7 cellular contexts compared by ENCODE assay signal in genomic region chr4:165232623-165233433, GRCh38. TPM values are rescaled to one million over a fixed set of nuclear protein-coding genes. Genes with fewer than 3 reads are reported as not detected.
DNase-seq lines count a peak whose midpoint lies in the region; ATAC-seq and FAIRE-seq lines count a peak whose summit lies in the region.
"Not testable (repeated sequence)": the region's sequence is repeated elsewhere in the genome, so short reads cannot be mapped to it uniquely, and the experiment has no call there.

No MANE protein-coding gene starts in this region.

- H3K9me3 Mint-ChIP-seq in activated CD4-positive, alpha-beta T cell treated with anti-CD3 and anti-CD28 coated beads, Interleukin-2, amount 10 ng/mL, durations not matched to agents 7 days and 5 days; activated naive CD8-positive, alpha-beta T cell treated with anti-CD3 and anti-CD28 coated beads, Interleukin-2, amount 50 U/mL, for 24 hours: not testable (repeated sequence)

- H3K27ac Mint-ChIP-seq in activated CD4-positive, alpha-beta T cell treated with anti-CD3 and anti-CD28 coated beads, Interleukin-2, amount 10 ng/mL, durations not matched to agents 7 days and 5 days, result peak overlapping the region; percentile 79
- H3K27ac Mint-ChIP-seq in activated naive CD8-positive, alpha-beta T cell treated with anti-CD3 and anti-CD28 coated beads, Interleukin-2, amount 50 U/mL, for 24 hours, result peak overlapping the region; percentile 54

- peaks cover 39% of the 10 kb centered on the region for H3K4me1 Mint-ChIP-seq in activated CD4-positive, alpha-beta T cell treated with anti-CD3 and anti-CD28 coated beads, Interleukin-2, amount 10 ng/mL, durations not matched to agents 7 days and 5 days
- peaks cover 36% of the 10 kb centered on the region for H3K4me1 Mint-ChIP-seq in activated naive CD8-positive, alpha-beta T cell treated with anti-CD3 and anti-CD28 coated beads, Interleukin-2, amount 50 U/mL, for 24 hours

- FAIRE-seq in islet of Langerhans (lab: Jason Lieb, UNC), result peak; percentile 78

- DNase-seq in activated CD4-positive, alpha-beta T cell treated with anti-CD3 and anti-CD28 coated beads, Interleukin-2, amount 10 ng/mL, durations not matched to agents 7 days and 5 days; activated naive CD8-positive, alpha-beta T cell treated with anti-CD3 and anti-CD28 coated beads, Interleukin-2, amount 50 U/mL, for 24 hours: not testable (repeated sequence)

- peaks cover 53% of the 10 kb centered on the region for H3K36me3 Mint-ChIP-seq in activated CD4-positive, alpha-beta T cell treated with anti-CD3 and anti-CD28 coated beads, Interleukin-2, amount 10 ng/mL, durations not matched to agents 7 days and 5 days (ENCODE audit: low read depth)
- H3K36me3 Mint-ChIP-seq in activated naive CD8-positive, alpha-beta T cell treated with anti-CD3 and anti-CD28 coated beads, Interleukin-2, amount 50 U/mL, for 24 hours (ENCODE audit: low read depth), result peaks cover 30% of the 10 kb centered on the region

- POLR2A ChIA-PET in activated CD4-positive, alpha-beta T cell treated with anti-CD3 and anti-CD28 coated beads, Interleukin-2, amount 10 ng/mL, durations not matched to agents 7 days and 5 days (lab: Charles Lee), result not testable (repeated sequence)

- peak; percentile 38 for ATAC-seq in GM18520 (IDR thresholded peaks at IDR 0.05; ENCODE audit: unreplicated experiment)
- peak; percentile 48 for ATAC-seq in GM21423 (IDR thresholded peaks at IDR 0.05; ENCODE audit: unreplicated experiment)
- ATAC-seq in HG02798 (IDR thresholded peaks at IDR 0.05; ENCODE audit: poor library complexity, unreplicated experiment), result peak; percentile 65
- ATAC-seq in HG03432 (IDR thresholded peaks at IDR 0.05; ENCODE audit: unreplicated experiment), result peak; percentile 67
- ATAC-seq in activated naive CD8-positive, alpha-beta T cell treated with anti-CD3 and anti-CD28 coated beads, Interleukin-2, amount 50 U/mL, for 24 hours, result peak; percentile 62

- H3K27me3 Mint-ChIP-seq in activated CD4-positive, alpha-beta T cell treated with anti-CD3 and anti-CD28 coated beads, Interleukin-2, amount 10 ng/mL, durations not matched to agents 7 days and 5 days; activated naive CD8-positive, alpha-beta T cell treated with anti-CD3 and anti-CD28 coated beads, Interleukin-2, amount 50 U/mL, for 24 hours: not testable (repeated sequence)

- CTCF ChIA-PET in activated CD4-positive, alpha-beta T cell treated with anti-CD3 and anti-CD28 coated beads, Interleukin-2, amount 10 ng/mL, durations not matched to agents 7 days and 5 days (lab: Charles Lee), result not testable (repeated sequence)

- not testable (repeated sequence) for H3K4me3 Mint-ChIP-seq in activated CD4-positive, alpha-beta T cell treated with anti-CD3 and anti-CD28 coated beads, Interleukin-2, amount 10 ng/mL, durations not matched to agents 7 days and 5 days; activated naive CD8-positive, alpha-beta T cell treated with anti-CD3 and anti-CD28 coated beads, Interleukin-2, amount 50 U/mL, for 24 hours

RNA-seq across cellular contexts. Expression of gene KLHL2, which starts 25.5 kb away (rescaled TPM):
- 10 to 100 TPM; 27.3 to 30.1 TPM for total RNA-seq in activated CD4-positive, alpha-beta T cell treated with anti-CD3 and anti-CD28 coated beads, Interleukin-2, amount 10 ng/mL, durations not matched to agents 7 days and 5 days
